ENCODE assay signal across 8 cellular contexts in genomic region chr1:11012260-11013159, GRCh38. TPM values are rescaled to one million over a fixed set of nuclear protein-coding genes. Genes with fewer than 3 reads are reported as not detected.
A peak's percentile ranks its signal among the peaks of the same experiment; 100 is the strongest.
DNase-seq lines count a peak whose midpoint lies in the region; TF ChIP-seq lines count a peak whose summit lies in the region.

TSS of gene TARDBP (plus strand) at chr1:11012654. CDS start at chr1:11013728, 1,074 bp downstream.

- no peaks in the 10 kb centered on the region for H3K9me3 Mint-ChIP-seq in neural crest cell

- DNase-seq in G401 (ENCODE audit: low spot score) (peak; percentile 91), HAP-1 (ENCODE audit: low spot score in 2 of 2) (peak; percentile 83 to 93), MG63 (peak; percentile 87), SHP77 (lab: John Stamatoyannopoulos, UW) (peak; percentile 76 to 84), activated gamma-delta T cell (lab: John Stamatoyannopoulos, UW) (peak; percentile 75), fibroblast of villous mesenchyme (ENCODE audit: low read depth) (peak; percentile 92), neural crest cell (ENCODE audit: low read depth, low spot score) (peak; percentile 88), stomach (peak; percentile 88)

- intact Hi-C loops in stomach (cut with DNase I; ENCODE audit: low total_unique reads): no loop called here

- peaks cover 23% of the 10 kb centered on the region for H3K4me1 Mint-ChIP-seq in neural crest cell

- peak within 1 kb of the TSS; percentile 93 for H3K4me3 Mint-ChIP-seq in neural crest cell

- peaks cover 11% of the 10 kb centered on the region for H3K36me3 Mint-ChIP-seq in neural crest cell (ENCODE audit: low read depth)

- peaks cover 50% of the 10 kb centered on the region for H3K36me3 ChIP-seq in HAP-1 (replicated peaks)
- peaks cover 50% of the 10 kb centered on the region for H3K36me3 ChIP-seq in MG63
- peaks cover 37 to 42% (median 40%) of the 10 kb centered on the region in 4 donors for H3K36me3 ChIP-seq in stomach

- TF ChIP-seq CTCF in fibroblast of villous mesenchyme (IDR thresholded peaks at IDR 0.05; ENCODE audit: insufficient read depth, low read depth, low read length) (no peak), neural crest cell (conservative IDR thresholded peaks at IDR 0.05) (no peak), stomach (IDR thresholded peaks at IDR 0.05) (no peak)

- H3K4me1 ChIP-seq in HAP-1 (peaks cover 14% of the 10 kb centered on the region), stomach (peaks cover 17 to 51% (median 43%) of the 10 kb centered on the region in 4 donors)

- WGBS in stomach, 5 donors: 0 to 1% (median 1%) methylated on average over 38 to 94 of the region's 94 CpGs

- peak in 2 of 4 donors; percentile 81 to 88 for TF ChIP-seq POLR2A in stomach (IDR thresholded peaks at IDR 0.05)

- no peaks in the 10 kb centered on the region for H3K27me3 Mint-ChIP-seq in neural crest cell (ENCODE audit: low read depth)

- no peak for TF ChIP-seq EP300 in stomach (IDR thresholded peaks at IDR 0.05)

- H3K27ac ChIP-seq in stomach: peak within 1 kb of the TSS; percentile 93 to 100 (median 96)

- H3K27me3 ChIP-seq in HAP-1 (ENCODE audit: low read depth) (no peaks in the 10 kb centered on the region), MG63 (no peaks in the 10 kb centered on the region), stomach (no peaks in the 10 kb centered on the region)

- no peaks in the 10 kb centered on the region for H3K9me3 ChIP-seq in HAP-1
- H3K9me3 ChIP-seq in MG63: no peaks in the 10 kb centered on the region
- no peaks in the 10 kb centered on the region for H3K9me3 ChIP-seq in stomach

- in situ Hi-C loops in G401 (cut with HindIII; ENCODE audit: low sequenced_read_pairs) (no loop called here), HAP-1 (cut with MboI; ENCODE audit: low sequenced_read_pairs) (no loop called here)

- peak within 1 kb of the TSS; percentile 100 for H3K27ac Mint-ChIP-seq in neural crest cell (ENCODE audit: unreplicated experiment)

- H3K4me3 ChIP-seq in HAP-1 (peak within 1 kb of the TSS; percentile 99), MG63 (peak within 1 kb of the TSS; percentile 100), fibroblast of villous mesenchyme (ENCODE audit: low read depth, low read length) (peak within 1 kb of the TSS; percentile 91), stomach (peak within 1 kb of the TSS; percentile 88 to 99 (median 91))

RNA-seq across cellular contexts. Expression of gene TARDBP, which starts in this region (rescaled TPM):
- 31.6 and 70.3 TPM in 2 replicates for total RNA-seq in G401 (2014; rRNA removed; shearing (Covaris generic))
- total RNA-seq in MG63 (2014; rRNA removed; shearing (Covaris generic); ENCODE audit: low replicate concordance): 26.0 and 53.3 TPM in 2 replicates
- total RNA-seq in fibroblast of villous mesenchyme (92.8 and 108 TPM in 2 replicates), neural crest cell (253 and 268 TPM in 2 replicates), stomach (100 to 1,000 TPM in 4 of 5 donors, 10 to 100 TPM in 1; 68.8 to 243 (median 159) TPM)
- 100 to 1,000 TPM in 2 of 3 donors, 10 to 100 TPM in 1; 85.3 to 102 (median 100) TPM for polyA plus RNA-seq in stomach

Comparison
In these comparisons a context has a peak if more than half of its experiments do, and no peak if none do; other contexts are left out.
1. Peak in every context shown above with its lines: DNase-seq, H3K4me3 ChIP-seq and H3K27ac ChIP-seq.